ENCODE assay signal across 20 cellular contexts in the genomic region with DNA sequence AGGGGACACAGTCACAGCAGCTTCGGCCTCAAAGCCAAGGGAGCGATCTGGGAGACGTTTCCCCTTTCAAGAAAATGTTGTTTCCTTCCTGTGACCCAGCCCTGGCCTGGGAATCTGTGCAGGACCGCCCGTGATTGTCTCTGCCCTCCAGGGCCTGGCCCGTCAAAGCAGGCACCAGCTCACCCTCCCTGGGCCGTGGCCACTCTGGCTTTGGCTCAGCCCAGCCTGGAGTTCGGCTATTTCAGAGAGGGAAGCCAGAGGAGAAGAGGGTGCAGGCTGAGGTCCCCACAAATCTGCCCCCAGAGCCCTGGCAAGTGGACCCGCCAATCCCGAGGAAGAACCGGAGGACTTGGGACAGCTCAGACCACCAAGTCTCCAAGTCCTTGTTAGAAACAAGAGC. TPM values are rescaled to one million over a fixed set of nuclear protein-coding genes. Genes with fewer than 3 reads are reported as not detected.
"Had no signal": no experiment of that assay in that cellular context is flagged by ENCODE, and none has a peak within 500 bp of the region (broad histone marks: within the 10 kb centered on the region; RNA-seq: fewer than 3 reads in every experiment).

No MANE protein-coding gene starts in this region.

- H3K27ac Mint-ChIP-seq: activated naive CD4-positive, alpha-beta T cell treated with anti-CD3 and anti-CD28 coated beads, Interleukin-2, amount 10 ng/mL, durations not matched to agents 7 days and 5 days; activated T-helper 2 cell treated with anti-CD3 and anti-CD28 coated beads, Interferon-gamma antibody, Interleukin-2, Interleukin-4, amounts not matched to agents 10 μg/mL and 5 μg/mL and 100 μg/mL, durations not matched to agents 14 hours and 24 hours and 36 hours; effector memory CD8-positive, alpha-beta T cell; immature natural killer cell; nephron had no signal

- H3K4me3 ChIP-seq: tibial artery had no signal

- H3K4me3 Mint-ChIP-seq: activated naive CD4-positive, alpha-beta T cell treated with anti-CD3 and anti-CD28 coated beads, Interleukin-2, amount 10 ng/mL, durations not matched to agents 7 days and 5 days; effector memory CD8-positive, alpha-beta T cell; immature natural killer cell had no signal

- H3K9me3 Mint-ChIP-seq: activated naive CD4-positive, alpha-beta T cell treated with anti-CD3 and anti-CD28 coated beads, Interleukin-2, amount 10 ng/mL, durations not matched to agents 7 days and 5 days; activated T-helper 2 cell treated with anti-CD3 and anti-CD28 coated beads, Interferon-gamma antibody, Interleukin-2, Interleukin-4, amounts not matched to agents 10 μg/mL and 5 μg/mL and 100 μg/mL, durations not matched to agents 14 hours and 24 hours and 36 hours; effector memory CD8-positive, alpha-beta T cell; nephron had no signal

- H3K36me3 Mint-ChIP-seq: activated naive CD4-positive, alpha-beta T cell treated with anti-CD3 and anti-CD28 coated beads, Interleukin-2, amount 10 ng/mL, durations not matched to agents 7 days and 5 days had no signal

- ATAC-seq: effector memory CD8-positive, alpha-beta T cell; left colon had no signal

- H3K27ac ChIP-seq: tibial artery had no signal

- H3K9me3 ChIP-seq: tibial artery had no signal

- DNase-seq: activated CD4-positive, alpha-beta T cell treated with anti-CD3 and anti-CD28 coated beads, Interleukin-2, amount 50 U/mL, for 1 hour; activated naive CD4-positive, alpha-beta T cell treated with anti-CD3 and anti-CD28 coated beads, Interleukin-2, amount 10 ng/mL, durations not matched to agents 7 days and 5 days; activated T-cell treated with anti-CD3 and anti-CD28 coated beads for 4 hours; central memory CD4-positive, alpha-beta T cell; cortex of kidney; effector memory CD8-positive, alpha-beta T cell; erythroblast; immature natural killer cell; left colon; mesenchymal stem cell; small intestine; T-helper 2 cell; tibial artery had no signal

- H3K36me3 ChIP-seq: tibial artery had no signal

RNA-seq across cellular contexts. Expression of gene DNAJB8, which starts 13.6 kb away (rescaled TPM):
- total RNA-seq: activated CD8-positive, alpha-beta memory T cell treated with anti-CD3 and anti-CD28 coated beads for 36 hours; activated T-helper 2 cell treated with anti-CD3 and anti-CD28 coated beads, Interferon-gamma antibody, Interleukin-2, Interleukin-4, amounts not matched to agents 10 μg/mL and 5 μg/mL and 100 μg/mL, durations not matched to agents 14 hours and 24 hours and 36 hours; glomerular endothelial cell; left colon; omental fat pad; renal cortical epithelial cell had no signal
- polyA plus RNA-seq: adipose tissue, immature natural killer cell, small intestine had no signal
